Comparison of ENCODE assay signal across 9 cellular contexts in the genomic region with DNA sequence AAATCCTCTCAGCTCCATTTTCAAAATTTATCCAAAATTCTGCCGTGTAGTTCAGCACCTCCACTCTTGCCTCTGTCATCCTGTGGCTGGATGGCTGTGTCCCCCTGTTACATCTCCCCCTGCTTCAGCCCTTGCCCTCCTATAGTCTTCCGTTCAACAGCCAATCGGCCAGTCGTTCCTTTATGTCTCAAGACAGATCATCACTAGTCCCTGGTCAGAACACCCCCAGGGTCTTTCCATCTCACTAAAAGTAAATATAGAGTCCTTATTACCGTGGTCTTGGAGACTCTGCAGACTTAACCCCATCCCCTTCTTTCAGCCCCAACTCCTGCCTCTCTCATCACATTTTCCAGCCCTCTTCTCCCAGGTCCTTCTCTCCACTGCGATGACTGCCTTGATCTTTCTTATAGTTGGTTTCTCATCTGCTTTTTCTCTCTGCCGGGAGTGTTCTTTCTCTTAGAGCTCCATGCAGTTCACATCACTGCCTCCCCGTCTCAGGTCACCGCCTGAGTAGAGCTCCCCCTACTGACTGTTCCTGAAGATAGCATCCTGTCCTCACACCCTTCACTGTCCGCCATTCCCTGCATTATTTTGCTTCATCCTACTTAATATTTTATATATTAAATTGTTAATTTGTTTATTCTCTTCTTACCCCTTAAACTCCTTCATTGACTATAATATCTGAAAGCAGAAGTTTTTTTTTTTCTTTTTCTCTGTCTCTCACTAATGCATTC.
DNase-seq lines count a peak whose midpoint lies in the region; ATAC-seq and TF ChIP-seq lines count a peak whose summit lies in the region.
"Had no signal": no experiment of that assay in that cellular context is flagged by ENCODE, and none has a peak within 500 bp of the region (broad histone marks: within the 10 kb centered on the region; RNA-seq: fewer than 3 reads in every experiment).

No MANE protein-coding gene starts in this region.

- in situ Hi-C loops in gastrocnemius medialis (cut with MboI; ENCODE audit: low sequenced_read_pairs in 4 of 4): loop anchor here in 1 of 4 donors (25.0 kb wide), 1 partner anchor 91 kb away; no protein-coding TSS in a partner anchor

- H3K27me3 ChIP-seq in RWPE2 (ENCODE audit: insufficient read depth, poor library complexity, severe bottlenecking): no peaks in the 10 kb centered on the region
- H3K27me3 ChIP-seq in gastrocnemius medialis: no peaks in the 10 kb centered on the region

- H3K9me3 ChIP-seq in RWPE2 (ENCODE audit: severe bottlenecking) (no peaks in the 10 kb centered on the region), gastrocnemius medialis (no peaks in the 10 kb centered on the region)

- no peaks in the 10 kb centered on the region for H3K36me3 Mint-ChIP-seq in glutamatergic neuron (ENCODE audit: unreplicated experiment)
- H3K36me3 Mint-ChIP-seq in immature natural killer cell: no peaks in the 10 kb centered on the region

- DNase-seq in NCI-H146 (lab: John Stamatoyannopoulos, UW) (peak; percentile 1), NCI-H146 treated with DMSO at 0.1 percent for 48 hours (lab: John Stamatoyannopoulos, UW; ENCODE audit: unreplicated experiment) (no peak), RWPE2 (ENCODE audit: low spot score) (no peak), glutamatergic neuron (peak; percentile 21), gastrocnemius medialis (no peak), immature natural killer cell (no peak)

- TF ChIP-seq CTCF in RWPE2 (IDR thresholded peaks at IDR 0.05; ENCODE audit: poor library complexity, severe bottlenecking) (peak; percentile 38), glutamatergic neuron (IDR thresholded peaks at IDR 0.05; ENCODE audit: partially characterized antibody, unreplicated experiment) (peak; percentile 61), gastrocnemius medialis (IDR thresholded peaks at IDR 0.05 in 4 of 5, conservative IDR thresholded peaks at IDR 0.05 in 1 of 5) (peak in 1 of 5 experiments; percentile 9)

- H3K4me1 Mint-ChIP-seq in glutamatergic neuron (ENCODE audit: low read depth, unreplicated experiment): no peaks in the 10 kb centered on the region
- no peaks in the 10 kb centered on the region for H3K4me1 Mint-ChIP-seq in immature natural killer cell
- H3K4me1 Mint-ChIP-seq: central memory CD8-positive, alpha-beta T cell had no signal

- no peak overlapping the region for H3K4me3 Mint-ChIP-seq in glutamatergic neuron (ENCODE audit: unreplicated experiment)
- H3K4me3 Mint-ChIP-seq in immature natural killer cell: no peak overlapping the region
- H3K4me3 Mint-ChIP-seq: central memory CD8-positive, alpha-beta T cell had no signal

- H3K27ac ChIP-seq in RWPE2 (ENCODE audit: poor library complexity, severe bottlenecking) (no peak overlapping the region), gastrocnemius medialis (no peak overlapping the region)

- no peak overlapping the region for H3K4me3 ChIP-seq in RWPE2 (ENCODE audit: severe bottlenecking)
- H3K4me3 ChIP-seq in gastrocnemius medialis: no peak overlapping the region

- intact Hi-C loops in gastrocnemius medialis (cut with DNase I; ENCODE audit: low total_unique reads): no loop called here

- no peaks in the 10 kb centered on the region for H3K4me1 ChIP-seq in RWPE2 (ENCODE audit: insufficient read depth, poor library complexity, severe bottlenecking)
- H3K4me1 ChIP-seq in gastrocnemius medialis: no peaks in the 10 kb centered on the region

- peaks cover 1% of the 10 kb centered on the region for H3K9me3 Mint-ChIP-seq in glutamatergic neuron (ENCODE audit: unreplicated experiment)
- peaks cover 0 to 4% (median 0%) of the 10 kb centered on the region in 6 donors for H3K9me3 Mint-ChIP-seq in immature natural killer cell
- H3K9me3 Mint-ChIP-seq: central memory CD8-positive, alpha-beta T cell had no signal

- no peak overlapping the region for H3K27ac Mint-ChIP-seq in glutamatergic neuron (ENCODE audit: unreplicated experiment)
- no peak overlapping the region for H3K27ac Mint-ChIP-seq in immature natural killer cell

- H3K36me3 ChIP-seq in RWPE2 (ENCODE audit: low read depth) (no peaks in the 10 kb centered on the region), gastrocnemius medialis (no peaks in the 10 kb centered on the region)

- TF ChIP-seq POLR2A in gastrocnemius medialis (IDR thresholded peaks at IDR 0.05): no peak

- H3K27me3 Mint-ChIP-seq in glutamatergic neuron (ENCODE audit: unreplicated experiment): no peaks in the 10 kb centered on the region
- H3K27me3 Mint-ChIP-seq in immature natural killer cell (ENCODE audit: low read depth in 3 of 3): peaks cover 2 to 8% (median 2%) of the 10 kb centered on the region in 3 donors
- H3K27me3 Mint-ChIP-seq: central memory CD8-positive, alpha-beta T cell had no signal

- ATAC-seq in GM21423 (IDR thresholded peaks at IDR 0.05; ENCODE audit: unreplicated experiment): peak; percentile 90
- ATAC-seq in HG03520 (IDR thresholded peaks at IDR 0.05; ENCODE audit: unreplicated experiment): peak; percentile 87
- ATAC-seq in RWPE2 (ENCODE audit: low read depth): no peak
- no peak for ATAC-seq in gastrocnemius medialis

Comparison
In these comparisons a context has a peak if more than half of its experiments do, and no peak if none do; other contexts are left out.
1. DNase-seq: peak in NCI-H146 (single experiment) and glutamatergic neuron (single experiment); none in NCI-H146 treated with DMSO at 0.1 percent for 48 hours (single experiment), RWPE2 (single experiment), gastrocnemius medialis (0 of 2) and immature natural killer cell (0 of 3).
2. ATAC-seq: peak in GM21423 (single experiment) and HG03520 (single experiment); none in RWPE2 (single experiment) and gastrocnemius medialis (0 of 2).